Comparison of ENCODE assay signal across 19 cellular contexts in genomic region chr14:73996731-73997107, GRCh38. TPM values are rescaled to one million over a fixed set of nuclear protein-coding genes. Genes with fewer than 3 reads are reported as not detected.
DNase-seq lines count a peak whose midpoint lies in the region; ATAC-seq and TF ChIP-seq lines count a peak whose summit lies in the region.
"Had no signal": no experiment of that assay in that cellular context is flagged by ENCODE, and none has a peak within 500 bp of the region (broad histone marks: within the 10 kb centered on the region; RNA-seq: fewer than 3 reads in every experiment).

No MANE protein-coding gene starts in this region.

- POLR2A ChIA-PET in A673 (lab: Charles Lee; ENCODE audit: low non-redundant PET): no interaction called here

- no peak overlapping the region for H3K4me2 ChIP-seq in mesenchymal stem cell (ENCODE audit: low read length, poor library complexity, severe bottlenecking)
- H3K4me2 ChIP-seq: BLaER1 treated with 17β-estradiol and CSF1 and Interleukin-3, amounts not matched to agents 10 nM and 100 nM had no signal

- no peaks in the 10 kb centered on the region for H3K27me3 Mint-ChIP-seq in progenitor cell of endocrine pancreas

- H3K9ac ChIP-seq in mesenchymal stem cell (ENCODE audit: low read length): no peak overlapping the region
- H3K9ac ChIP-seq: BLaER1 treated with 17β-estradiol and CSF1 and Interleukin-3, amounts not matched to agents 10 nM and 100 nM had no signal

- no peak overlapping the region for H2BK12ac ChIP-seq in mesenchymal stem cell (ENCODE audit: low read length in 2 of 2)

- WGBS in body of pancreas, 2 donors: 8 to 25% methylated on average over 2 of the region's 2 CpGs
- 88% methylated on average over 2 of the region's 2 CpGs for WGBS in mesenchymal stem cell

- no peak overlapping the region for H2AFZ ChIP-seq in mesenchymal stem cell (ENCODE audit: low read depth, low read length)

- no TSS peak for BruUV-seq in A673 (replicated peaks; lab: Mats Ljungman, UMichigan)

- H4K8ac ChIP-seq in mesenchymal stem cell (ENCODE audit: low read length): no peak overlapping the region

- H3K4me3 Mint-ChIP-seq in progenitor cell of endocrine pancreas (ENCODE audit: low read depth): peak overlapping the region; percentile 51

- no peaks in the 10 kb centered on the region for H3K9me3 ChIP-seq in body of pancreas
- H3K9me3 ChIP-seq in mesenchymal stem cell (ENCODE audit: control insufficient read depth, low read length): no peaks in the 10 kb centered on the region
- H3K9me3 ChIP-seq in A673 (ENCODE audit: low read depth, low read length, poor library complexity, severe bottlenecking): no peaks in the 10 kb centered on the region
- H3K9me3 ChIP-seq: BLaER1 treated with 17β-estradiol and CSF1 and Interleukin-3, amounts not matched to agents 10 nM and 100 nM; HAP-1; SJSA1 had no signal

- no peak overlapping the region for H2BK15ac ChIP-seq in mesenchymal stem cell (ENCODE audit: low read depth, poor library complexity, severe bottlenecking)

- TF ChIP-seq POLR2A in body of pancreas (IDR thresholded peaks at IDR 0.05): no peak

- H3K79me1 ChIP-seq in mesenchymal stem cell (replicated peaks; ENCODE audit: low read length, poor library complexity, severe bottlenecking): peaks cover 4% of the 10 kb centered on the region

- no peak overlapping the region for H4K91ac ChIP-seq in mesenchymal stem cell (ENCODE audit: low read length)

- peak overlapping the region; percentile 96 for H3K27ac Mint-ChIP-seq in progenitor cell of endocrine pancreas

- H2BK5ac ChIP-seq in mesenchymal stem cell (ENCODE audit: low read depth, low read length, poor library complexity, severe bottlenecking): peak overlapping the region; percentile 46

- H3K4me3 ChIP-seq in body of pancreas: no peak overlapping the region
- no peak overlapping the region for H3K4me3 ChIP-seq in mesenchymal stem cell (ENCODE audit: insufficient read depth in 1 of 2, low read depth in 1 of 2, low read length in 2 of 2)
- H3K4me3 ChIP-seq in A673 (ENCODE audit: low read depth, low read length, poor library complexity, severe bottlenecking): no peak overlapping the region
- H3K4me3 ChIP-seq: BLaER1 treated with 17β-estradiol and CSF1 and Interleukin-3, amounts not matched to agents 10 nM and 100 nM; HAP-1; SJSA1 had no signal

- no peaks in the 10 kb centered on the region for H3K36me3 ChIP-seq in body of pancreas (replicated peaks in 1 of 2; ENCODE audit: insufficient read depth in 1 of 2, low read depth in 2 of 2)
- H3K36me3 ChIP-seq in mesenchymal stem cell (ENCODE audit: control insufficient read depth in 1 of 2, insufficient read depth in 2 of 2, low read depth in 1 of 2, low read length in 2 of 2): peaks cover 6 to 22% of the 10 kb centered on the region in 2 experiments
- no peaks in the 10 kb centered on the region for H3K36me3 ChIP-seq in A673 (ENCODE audit: insufficient read depth, low read length, poor library complexity, severe bottlenecking)
- H3K36me3 ChIP-seq: HAP-1, SJSA1 had no signal

- H3K36me3 Mint-ChIP-seq in progenitor cell of endocrine pancreas (ENCODE audit: insufficient read depth): peaks cover 5% of the 10 kb centered on the region

- intact Hi-C loops in body of pancreas (cut with DNase I): no loop called here
- intact Hi-C loops in A673 (cut with micrococcal nuclease; ENCODE audit: unreplicated experiment): no loop called here

- TF ChIP-seq CTCF in body of pancreas (IDR thresholded peaks at IDR 0.05): no peak
- TF ChIP-seq CTCF in progenitor cell of endocrine pancreas (IDR thresholded peaks at IDR 0.05; ENCODE audit: unreplicated experiment): no peak
- TF ChIP-seq CTCF in A673 (conservative IDR thresholded peaks at IDR 0.05; ENCODE audit: low read depth, low read length): no peak

- H3K27me3 ChIP-seq in body of pancreas: no peaks in the 10 kb centered on the region
- H3K27me3 ChIP-seq in mesenchymal stem cell (ENCODE audit: control insufficient read depth in 1 of 2, insufficient read depth in 1 of 2, low read length in 2 of 2): no peaks in the 10 kb centered on the region
- H3K27me3 ChIP-seq in A673 (replicated peaks; ENCODE audit: insufficient read depth, low read depth, low read length, poor library complexity): no peaks in the 10 kb centered on the region
- H3K27me3 ChIP-seq: BLaER1 treated with 17β-estradiol and CSF1 and Interleukin-3, amounts not matched to agents 10 nM and 100 nM; SJSA1 had no signal

- no peak overlapping the region for H2BK120ac ChIP-seq in mesenchymal stem cell (ENCODE audit: low read depth, low read length)

- no peak overlapping the region for H3K4ac ChIP-seq in mesenchymal stem cell (ENCODE audit: low read depth in 1 of 2, low read length in 2 of 2)

- H3K18ac ChIP-seq in mesenchymal stem cell (ENCODE audit: low read depth in 1 of 2, low read length in 2 of 2): no peak overlapping the region

- H3K14ac ChIP-seq in mesenchymal stem cell (ENCODE audit: low read length in 2 of 2): no peak overlapping the region

- H3K27ac ChIP-seq in body of pancreas (peak overlapping the region in 3 of 4 donors; percentile 29 to 61 (median 58)), mesenchymal stem cell (ENCODE audit: low read length, poor library complexity, severe bottlenecking) (peak overlapping the region; percentile 93), A673 (ENCODE audit: low read depth, low read length, poor library complexity, severe bottlenecking) (no peak overlapping the region)
- H3K27ac ChIP-seq: BLaER1 treated with 17β-estradiol and CSF1 and Interleukin-3, amounts not matched to agents 10 nM and 100 nM; RWPE1; SJSA1 had no signal

- peak overlapping the region; percentile 68 for H2AK5ac ChIP-seq in mesenchymal stem cell (ENCODE audit: low read length, severe bottlenecking)

- peaks cover 46% of the 10 kb centered on the region for H3K4me1 Mint-ChIP-seq in progenitor cell of endocrine pancreas (ENCODE audit: low read depth)

- H3K4me1 ChIP-seq in body of pancreas (peaks cover 26% of the 10 kb centered on the region), mesenchymal stem cell (ENCODE audit: control insufficient read depth, insufficient read depth, low read depth, low read length) (peaks cover 6% of the 10 kb centered on the region), A673 (ENCODE audit: insufficient read depth, low read length, poor library complexity, severe bottlenecking) (no peaks in the 10 kb centered on the region)
- H3K4me1 ChIP-seq: HAP-1, SJSA1 had no signal

- ATAC-seq in body of pancreas (no peak), HG02981 (IDR thresholded peaks at IDR 0.05; ENCODE audit: unreplicated experiment) (no peak)

- DNase-seq in body of pancreas (no peak), mesenchymal stem cell (no peak), progenitor cell of endocrine pancreas (ENCODE audit: low spot score, unreplicated experiment) (no peak), A673 (ENCODE audit: low spot score) (no peak), hippocampal formation (lab: John Stamatoyannopoulos, UW) (no peak)
- DNase-seq in activated CD8-positive, alpha-beta memory T cell treated with anti-CD3 and anti-CD28 coated beads for 24 hours: no peak
- DNase-seq: DMS153, EL, MV-4-11, NCI-H1436 treated with DMSO at 0.1 percent for 48 hours, NCI-H2081 treated with DMSO at 0.1 percent for 48 hours, NCI-H2227 treated with DMSO at 0.1 percent for 48 hours, NCI-H526, OCI-M1 had no signal

- no peak overlapping the region for H3K23ac ChIP-seq in mesenchymal stem cell (ENCODE audit: low read length in 2 of 2)

- no peaks in the 10 kb centered on the region for H3K9me3 Mint-ChIP-seq in progenitor cell of endocrine pancreas (ENCODE audit: low read depth)

- CTCF ChIA-PET in A673 (lab: Charles Lee): no interaction called here

RNA-seq across cellular contexts. Expression of gene ENTPD5, which starts 22.4 kb away (rescaled TPM):
- total RNA-seq in body of pancreas (10 to 100 TPM in 1 of 2 donors, 1 to 10 TPM in 1; 4.4 to 15.5 TPM), progenitor cell of endocrine pancreas (13.9 and 14.2 TPM in 2 replicates), A673 (2021) (14.6 and 15.4 TPM in 2 replicates)
- 11.2 TPM for polyA plus RNA-seq in mesenchymal stem cell (2013, experiment 1 of 2)
- polyA plus RNA-seq in mesenchymal stem cell (2013, experiment 2 of 2): 11.1 TPM

RNA-seq across cellular contexts. Expression of gene BBOF1, which starts 22.4 kb away (rescaled TPM):
- total RNA-seq in body of pancreas: 1 to 10 TPM; 1.6 to 2.9 TPM
- polyA plus RNA-seq in mesenchymal stem cell (2013, experiment 1 of 2): 8.0 TPM
- polyA plus RNA-seq in mesenchymal stem cell (2013, experiment 2 of 2): 8.1 TPM
- total RNA-seq in progenitor cell of endocrine pancreas: 4.5 and 5.6 TPM in 2 replicates
- 1.6 and 3.2 TPM in 2 replicates for total RNA-seq in A673 (2021)

RNA-seq across cellular contexts. Expression of gene COQ6, which starts 46.6 kb away (rescaled TPM):
- total RNA-seq in body of pancreas (10 to 100 TPM in 1 of 2 donors, 1 to 10 TPM in 1; 9.6 to 29.3 TPM), progenitor cell of endocrine pancreas (20.8 and 22.9 TPM in 2 replicates), A673 (2021) (23.7 and 24.5 TPM in 2 replicates)
- 9.0 TPM for polyA plus RNA-seq in mesenchymal stem cell (2013, experiment 1 of 2)
- polyA plus RNA-seq in mesenchymal stem cell (2013, experiment 2 of 2): 10.7 TPM

RNA-seq across cellular contexts. Expression of gene FAM161B, which starts 46.8 kb away (rescaled TPM):
- total RNA-seq in body of pancreas (1 to 10 TPM; 1.0 to 1.6 TPM), progenitor cell of endocrine pancreas (3.4 and 3.7 TPM in 2 replicates), A673 (2021) (1.7 and 1.9 TPM in 2 replicates)
- polyA plus RNA-seq in mesenchymal stem cell (2013, experiment 1 of 2): 4.3 TPM
- 4.3 TPM for polyA plus RNA-seq in mesenchymal stem cell (2013, experiment 2 of 2)
